Comparison of ENCODE assay signal across 20 cellular contexts in genomic region chr18:65607161-65607560, GRCh38.
"Had no signal": no experiment of that assay in that cellular context is flagged by ENCODE, and none has a peak within 500 bp of the region (broad histone marks: within the 10 kb centered on the region; RNA-seq: fewer than 3 reads in every experiment).

No MANE protein-coding gene starts in this region.

- H3K4me1 ChIP-seq: Peyer's patch had no signal

- H3K27me3 ChIP-seq: MG63, Peyer's patch had no signal

- ATAC-seq: SK-N-SH treated with all-trans-retinoic acid at 6 μM for 48 hours had no signal

- H3K9me3 ChIP-seq: MG63 had no signal

- DNase-seq: MG63; NCI-H1092; NCI-H1105 treated with DMSO at 0.1 percent for 48 hours; NCI-H1417 treated with DMSO at 0.1 percent for 48 hours; NCI-H146; NCI-H1694 treated with DMSO at 0.1 percent for 48 hours; NCI-H1930; NCI-H2081; NCI-H2171; NCI-H226; NCI-H446; NCI-H510A; NCI-H524 treated with DMSO at 0.1 percent for 48 hours; NCI-H69; NCI-H774; NK-92 treated with Interleukin-12 subunit alpha and Interleukin-12 subunit beta, amount 100 ng/mL, for 24 hours; PC-9; Peyer's patch; Right ventricle myocardium superior had no signal

- H3K4me2 ChIP-seq: PC-9 had no signal

- H2AFZ ChIP-seq: PC-9 had no signal

- H3K27ac ChIP-seq: PC-9, Peyer's patch had no signal

- H3K36me3 ChIP-seq: MG63, Peyer's patch had no signal

- H3K4me3 ChIP-seq: MG63, PC-9, Peyer's patch had no signal
